ENCODE assay signal across 1 cellular context in genomic region chr12:46492471-46493351, GRCh38.
TF ChIP-seq lines count a peak whose summit lies in the region.

No MANE protein-coding gene starts in this region.

TF ChIP-seq in HepG2, 621 proteins besides CTCF, POLR2A, EP300 and RAD21 (continued from another document and continues in another):
- TF ChIP-seq, protein P1, sequence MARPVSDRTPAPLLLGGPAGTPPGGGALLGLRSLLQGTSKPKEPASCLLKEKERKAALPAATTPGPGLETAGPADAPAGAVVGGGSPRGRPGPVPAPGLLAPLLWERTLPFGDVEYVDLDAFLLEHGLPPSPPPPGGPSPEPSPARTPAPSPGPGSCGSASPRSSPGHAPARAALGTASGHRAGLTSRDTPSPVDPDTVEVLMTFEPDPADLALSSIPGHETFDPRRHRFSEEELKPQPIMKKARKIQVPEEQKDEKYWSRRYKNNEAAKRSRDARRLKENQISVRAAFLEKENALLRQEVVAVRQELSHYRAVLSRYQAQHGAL (CRISPR knock-in tag; IDR thresholded peaks at IDR 0.05; ENCODE audit: not compliant biosample characterization): no peak
- TF ChIP-seq, protein P2, sequence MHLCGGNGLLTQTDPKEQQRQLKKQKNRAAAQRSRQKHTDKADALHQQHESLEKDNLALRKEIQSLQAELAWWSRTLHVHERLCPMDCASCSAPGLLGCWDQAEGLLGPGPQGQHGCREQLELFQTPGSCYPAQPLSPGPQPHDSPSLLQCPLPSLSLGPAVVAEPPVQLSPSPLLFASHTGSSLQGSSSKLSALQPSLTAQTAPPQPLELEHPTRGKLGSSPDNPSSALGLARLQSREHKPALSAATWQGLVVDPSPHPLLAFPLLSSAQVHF (CRISPR knock-in tag; IDR thresholded peaks at IDR 0.05): no peak
- no peak for TF ChIP-seq PCBP1 (IDR thresholded peaks at IDR 0.05; ENCODE audit: borderline replicate concordance, low read depth, low read length)
- no peak for TF ChIP-seq MXD4 (CRISPR knock-in tag; IDR thresholded peaks at IDR 0.05)
- TF ChIP-seq MLXIP (CRISPR knock-in tag; IDR thresholded peaks at IDR 0.05; ENCODE audit: borderline replicate concordance): no peak
- peak in 1 of 2 experiments; percentile 92; a peak in 2 of 4 replicates for TF ChIP-seq KLF16 (CRISPR knock-in tag; IDR thresholded peaks at IDR 0.05)
- no peak for TF ChIP-seq NFYC (CRISPR knock-in tag; IDR thresholded peaks at IDR 0.05)
- TF ChIP-seq NFIB (CRISPR knock-in tag; IDR thresholded peaks at IDR 0.05; ENCODE audit: borderline replicate concordance): no peak
- no peak for TF ChIP-seq ZFP62 (CRISPR knock-in tag; IDR thresholded peaks at IDR 0.05)
- no peak for TF ChIP-seq ZNF850 (CRISPR knock-in tag; conservative IDR thresholded peaks at IDR 0.05)
- TF ChIP-seq ZBTB42 (CRISPR knock-in tag; IDR thresholded peaks at IDR 0.05): no peak
- no peak for TF ChIP-seq GPBP1L1 (CRISPR knock-in tag; IDR thresholded peaks at IDR 0.05)
- TF ChIP-seq ZNF792 (CRISPR knock-in tag; IDR thresholded peaks at IDR 0.05): peak; percentile 20; the same call in 1 of the 2 replicates
- no peak for TF ChIP-seq CREBL2 (CRISPR knock-in tag; IDR thresholded peaks at IDR 0.05; ENCODE audit: borderline replicate concordance)
- TF ChIP-seq, protein P3, sequence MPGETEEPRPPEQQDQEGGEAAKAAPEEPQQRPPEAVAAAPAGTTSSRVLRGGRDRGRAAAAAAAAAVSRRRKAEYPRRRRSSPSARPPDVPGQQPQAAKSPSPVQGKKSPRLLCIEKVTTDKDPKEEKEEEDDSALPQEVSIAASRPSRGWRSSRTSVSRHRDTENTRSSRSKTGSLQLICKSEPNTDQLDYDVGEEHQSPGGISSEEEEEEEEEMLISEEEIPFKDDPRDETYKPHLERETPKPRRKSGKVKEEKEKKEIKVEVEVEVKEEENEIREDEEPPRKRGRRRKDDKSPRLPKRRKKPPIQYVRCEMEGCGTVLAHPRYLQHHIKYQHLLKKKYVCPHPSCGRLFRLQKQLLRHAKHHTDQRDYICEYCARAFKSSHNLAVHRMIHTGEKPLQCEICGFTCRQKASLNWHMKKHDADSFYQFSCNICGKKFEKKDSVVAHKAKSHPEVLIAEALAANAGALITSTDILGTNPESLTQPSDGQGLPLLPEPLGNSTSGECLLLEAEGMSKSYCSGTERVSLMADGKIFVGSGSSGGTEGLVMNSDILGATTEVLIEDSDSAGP (CRISPR knock-in tag; IDR thresholded peaks at IDR 0.05; ENCODE audit: borderline replicate concordance): no peak; the same call in 1 of the 2 replicates
- no peak for TF ChIP-seq ZNF773 (CRISPR knock-in tag; IDR thresholded peaks at IDR 0.05; ENCODE audit: borderline replicate concordance)
- TF ChIP-seq ZNF329 (CRISPR knock-in tag; IDR thresholded peaks at IDR 0.05; ENCODE audit: low read depth): no peak
- TF ChIP-seq TRIM24 (CRISPR knock-in tag; IDR thresholded peaks at IDR 0.05): no peak
- no peak for TF ChIP-seq TIGD3 (CRISPR knock-in tag; IDR thresholded peaks at IDR 0.05; ENCODE audit: borderline replicate concordance)
- TF ChIP-seq ZNF232 (CRISPR knock-in tag; IDR thresholded peaks at IDR 0.05; ENCODE audit: borderline replicate concordance): peak; percentile 50; the same call in 1 of the 2 replicates
- TF ChIP-seq ZNF17 (CRISPR knock-in tag; IDR thresholded peaks at IDR 0.05): no peak
- TF ChIP-seq CCAR2 (optimal IDR thresholded peaks at IDR 0.05; ENCODE audit: low read depth, low read length): no peak
- no peak for TF ChIP-seq ZNF263 (CRISPR knock-in tag; IDR thresholded peaks at IDR 0.05)
- peak; percentile 73; the same call in 1 of the 2 replicates for TF ChIP-seq ZNF12 (CRISPR knock-in tag; IDR thresholded peaks at IDR 0.05)
- TF ChIP-seq SP2 (CRISPR knock-in tag; IDR thresholded peaks at IDR 0.05): no peak
- TF ChIP-seq ZSCAN22 (CRISPR knock-in tag; IDR thresholded peaks at IDR 0.05): 0 out of 2 replicates have a peak, but pooled peaks have one; percentile 33
- no peak for TF ChIP-seq ZNF781 (CRISPR knock-in tag; IDR thresholded peaks at IDR 0.05; ENCODE audit: borderline replicate concordance, not compliant biosample characterization)
- TF ChIP-seq ZNF441 (CRISPR knock-in tag; IDR thresholded peaks at IDR 0.05; ENCODE audit: borderline replicate concordance): no peak
- no peak for TF ChIP-seq NFE2L1 (CRISPR knock-in tag; IDR thresholded peaks at IDR 0.05; ENCODE audit: borderline replicate concordance)
- peak; percentile 95 for TF ChIP-seq SOX5 (CRISPR knock-in tag; IDR thresholded peaks at IDR 0.05; ENCODE audit: borderline replicate concordance)
- TF ChIP-seq, protein P4, sequence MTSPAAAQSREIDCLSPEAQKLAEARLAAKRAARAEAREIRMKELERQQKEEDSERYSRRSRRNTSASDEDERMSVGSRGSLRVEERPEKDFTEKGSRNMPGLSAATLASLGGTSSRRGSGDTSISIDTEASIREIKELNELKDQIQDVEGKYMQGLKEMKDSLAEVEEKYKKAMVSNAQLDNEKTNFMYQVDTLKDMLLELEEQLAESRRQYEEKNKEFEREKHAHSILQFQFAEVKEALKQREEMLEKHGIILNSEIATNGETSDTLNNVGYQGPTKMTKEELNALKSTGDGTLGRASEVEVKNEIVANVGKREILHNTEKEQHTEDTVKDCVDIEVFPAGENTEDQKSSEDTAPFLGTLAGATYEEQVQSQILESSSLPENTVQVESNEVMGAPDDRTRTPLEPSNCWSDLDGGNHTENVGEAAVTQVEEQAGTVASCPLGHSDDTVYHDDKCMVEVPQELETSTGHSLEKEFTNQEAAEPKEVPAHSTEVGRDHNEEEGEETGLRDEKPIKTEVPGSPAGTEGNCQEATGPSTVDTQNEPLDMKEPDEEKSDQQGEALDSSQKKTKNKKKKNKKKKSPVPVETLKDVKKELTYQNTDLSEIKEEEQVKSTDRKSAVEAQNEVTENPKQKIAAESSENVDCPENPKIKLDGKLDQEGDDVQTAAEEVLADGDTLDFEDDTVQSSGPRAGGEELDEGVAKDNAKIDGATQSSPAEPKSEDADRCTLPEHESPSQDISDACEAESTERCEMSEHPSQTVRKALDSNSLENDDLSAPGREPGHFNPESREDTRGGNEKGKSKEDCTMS (CRISPR knock-in tag; conservative IDR thresholded peaks at IDR 0.05): no peak
- TF ChIP-seq ZNF280D (CRISPR knock-in tag; IDR thresholded peaks at IDR 0.05): 0 out of 2 replicates have a peak, but pooled peaks have one; percentile 30
- no peak for TF ChIP-seq ZNF83 (CRISPR knock-in tag; IDR thresholded peaks at IDR 0.05; ENCODE audit: borderline replicate concordance)
- no peak for TF ChIP-seq SNAPC2 (CRISPR knock-in tag; IDR thresholded peaks at IDR 0.05)
- TF ChIP-seq MED8 (CRISPR knock-in tag; IDR thresholded peaks at IDR 0.05; ENCODE audit: insufficient replicate concordance): peak; percentile 99
- TF ChIP-seq, protein P5, sequence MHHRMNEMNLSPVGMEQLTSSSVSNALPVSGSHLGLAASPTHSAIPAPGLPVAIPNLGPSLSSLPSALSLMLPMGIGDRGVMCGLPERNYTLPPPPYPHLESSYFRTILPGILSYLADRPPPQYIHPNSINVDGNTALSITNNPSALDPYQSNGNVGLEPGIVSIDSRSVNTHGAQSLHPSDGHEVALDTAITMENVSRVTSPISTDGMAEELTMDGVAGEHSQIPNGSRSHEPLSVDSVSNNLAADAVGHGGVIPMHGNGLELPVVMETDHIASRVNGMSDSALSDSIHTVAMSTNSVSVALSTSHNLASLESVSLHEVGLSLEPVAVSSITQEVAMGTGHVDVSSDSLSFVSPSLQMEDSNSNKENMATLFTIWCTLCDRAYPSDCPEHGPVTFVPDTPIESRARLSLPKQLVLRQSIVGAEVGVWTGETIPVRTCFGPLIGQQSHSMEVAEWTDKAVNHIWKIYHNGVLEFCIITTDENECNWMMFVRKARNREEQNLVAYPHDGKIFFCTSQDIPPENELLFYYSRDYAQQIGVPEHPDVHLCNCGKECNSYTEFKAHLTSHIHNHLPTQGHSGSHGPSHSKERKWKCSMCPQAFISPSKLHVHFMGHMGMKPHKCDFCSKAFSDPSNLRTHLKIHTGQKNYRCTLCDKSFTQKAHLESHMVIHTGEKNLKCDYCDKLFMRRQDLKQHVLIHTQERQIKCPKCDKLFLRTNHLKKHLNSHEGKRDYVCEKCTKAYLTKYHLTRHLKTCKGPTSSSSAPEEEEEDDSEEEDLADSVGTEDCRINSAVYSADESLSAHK (CRISPR knock-in tag; IDR thresholded peaks at IDR 0.05; ENCODE audit: borderline replicate concordance): no peak
- TF ChIP-seq PITX1 (CRISPR knock-in tag; IDR thresholded peaks at IDR 0.05): peak; percentile 93
- peak; percentile 100 for TF ChIP-seq NCOA2 (CRISPR knock-in tag; IDR thresholded peaks at IDR 0.05)
- TF ChIP-seq ZNF451 (CRISPR knock-in tag; IDR thresholded peaks at IDR 0.05): no peak
